Comparison of ENCODE assay signal across 8 cellular contexts in the genomic region with DNA sequence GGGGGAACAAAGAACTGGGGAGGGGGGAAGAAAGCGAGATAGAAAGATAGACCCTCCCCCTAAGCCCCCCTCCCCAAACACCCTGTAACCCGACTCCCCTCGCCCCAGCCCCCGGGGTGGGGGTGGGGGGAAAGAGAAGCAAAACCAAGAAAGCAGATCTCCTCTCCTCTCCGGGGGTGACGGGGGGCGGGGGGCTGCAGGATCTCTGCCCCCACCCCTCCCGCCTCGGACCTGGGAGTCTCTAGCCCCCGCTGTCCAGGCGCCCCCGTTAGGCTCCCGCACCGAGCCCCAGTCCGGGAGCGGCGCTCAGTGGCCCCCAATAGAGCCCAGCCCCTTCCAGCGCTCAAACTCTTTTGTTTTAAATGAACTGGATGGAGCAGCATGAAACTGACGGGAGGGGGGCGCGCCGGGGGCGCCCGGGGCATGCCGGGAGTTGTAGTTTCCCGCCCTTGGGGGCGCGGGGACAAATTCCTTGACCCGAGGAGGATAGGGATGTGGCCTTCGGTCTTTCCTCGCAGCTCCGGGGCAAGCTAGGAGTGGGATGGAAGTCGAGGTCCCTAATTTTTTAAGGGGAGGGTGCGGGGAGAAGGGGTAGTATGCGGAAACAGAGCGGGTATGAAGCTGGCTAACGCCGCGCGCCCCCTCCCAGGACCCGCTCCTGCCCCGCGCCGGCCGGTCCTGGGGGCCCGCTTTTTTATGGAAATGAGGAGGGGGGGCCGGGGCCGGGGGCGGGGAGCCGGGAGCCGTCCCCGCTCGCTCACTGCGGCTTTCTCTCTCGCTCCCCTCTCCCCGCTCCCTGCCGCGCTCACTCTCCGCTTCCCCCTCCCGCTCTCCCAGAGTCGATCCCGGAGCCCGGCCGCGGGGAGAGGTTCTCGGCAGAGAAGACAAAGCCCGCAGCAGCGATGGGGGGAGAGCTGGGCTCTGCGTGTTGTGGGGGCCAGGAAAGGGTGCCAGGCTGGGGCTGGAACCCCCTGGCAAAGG. TPM values are rescaled to one million over a fixed set of nuclear protein-coding genes. Genes with fewer than 3 reads are reported as not detected.
DNase-seq lines count a peak whose midpoint lies in the region; ATAC-seq and TF ChIP-seq lines count a peak whose summit lies in the region.

A gene with protein sequence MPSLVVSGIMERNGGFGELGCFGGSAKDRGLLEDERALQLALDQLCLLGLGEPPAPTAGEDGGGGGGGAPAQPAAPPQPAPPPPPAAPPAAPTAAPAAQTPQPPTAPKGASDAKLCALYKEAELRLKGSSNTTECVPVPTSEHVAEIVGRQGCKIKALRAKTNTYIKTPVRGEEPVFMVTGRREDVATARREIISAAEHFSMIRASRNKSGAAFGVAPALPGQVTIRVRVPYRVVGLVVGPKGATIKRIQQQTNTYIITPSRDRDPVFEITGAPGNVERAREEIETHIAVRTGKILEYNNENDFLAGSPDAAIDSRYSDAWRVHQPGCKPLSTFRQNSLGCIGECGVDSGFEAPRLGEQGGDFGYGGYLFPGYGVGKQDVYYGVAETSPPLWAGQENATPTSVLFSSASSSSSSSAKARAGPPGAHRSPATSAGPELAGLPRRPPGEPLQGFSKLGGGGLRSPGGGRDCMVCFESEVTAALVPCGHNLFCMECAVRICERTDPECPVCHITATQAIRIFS (minus strand): TSS at position 355 of the 981 bp plus-strand sequence. CDS start 467 bp downstream, outside the sequence.

- peak within 1 kb of the TSS; percentile 88 for H3K4me3 Mint-ChIP-seq in Caco-2 (ENCODE audit: unreplicated experiment)
- H3K4me3 Mint-ChIP-seq in activated CD8-positive, alpha-beta T cell treated with anti-CD3 and anti-CD28 coated beads, Interleukin-2, amount 10 ng/mL, durations not matched to agents 7 days and 5 days, result peak within 1 kb of the TSS; percentile 74

- peak; percentile 87 to 90 for DNase-seq in Caco-2
- DNase-seq in HK-2 (ENCODE audit: unreplicated experiment), result peak; percentile 82
- DNase-seq in NCI-H82 (lab: John Stamatoyannopoulos, UW), result peak; percentile 96
- peak; percentile 70 for DNase-seq in activated CD8-positive, alpha-beta T cell treated with anti-CD3 and anti-CD28 coated beads, Interleukin-2, amount 10 ng/mL, durations not matched to agents 7 days and 5 days
- DNase-seq in medulla oblongata (ENCODE audit: extremely low spot score), result peak; percentile 76
- peak; percentile 42 for DNase-seq in stimulated activated CD8-positive, alpha-beta memory T cell treated with anti-CD3 and anti-CD28 coated beads, Interleukin-4, amount 100 ng/mL, for 24 hours (ENCODE audit: low read depth)

- peaks cover 32% of the 10 kb centered on the region for H3K4me1 ChIP-seq in Caco-2
- no peaks in the 10 kb centered on the region for H3K4me1 ChIP-seq in endocrine pancreas (ENCODE audit: control insufficient read depth, insufficient read depth, low read length)

- CTCF ChIA-PET in Caco-2 (lab: Charles Lee), result interaction anchor here (0.6 to 1.3 kb wide), 5 partner anchors 15 to 143 kb away, joined by 3 to 4 read pairs (median 3); a partner anchor contains a TSS
- CTCF ChIA-PET in activated CD8-positive, alpha-beta T cell treated with anti-CD3 and anti-CD28 coated beads, Interleukin-2, amount 10 ng/mL, durations not matched to agents 7 days and 5 days (lab: Charles Lee), result interaction anchor here (1.8 kb wide), 1 partner anchor 143 kb away, joined by 4 read pairs; no protein-coding TSS in a partner anchor

- H3K27me3 ChIP-seq in Caco-2 (replicated peaks; ENCODE audit: control insufficient read depth, insufficient read depth, low read length), result no peaks in the 10 kb centered on the region
- no peaks in the 10 kb centered on the region for H3K27me3 ChIP-seq in endocrine pancreas (ENCODE audit: control insufficient read depth, insufficient read depth, low read length)

- H3K9me3 Mint-ChIP-seq in Caco-2 (ENCODE audit: unreplicated experiment), result no peaks in the 10 kb centered on the region
- no peaks in the 10 kb centered on the region for H3K9me3 Mint-ChIP-seq in activated CD8-positive, alpha-beta T cell treated with anti-CD3 and anti-CD28 coated beads, Interleukin-2, amount 10 ng/mL, durations not matched to agents 7 days and 5 days (ENCODE audit: insufficient read depth)

- peak within 1 kb of the TSS; percentile 43 for H3K9ac ChIP-seq in endocrine pancreas (ENCODE audit: control insufficient read depth, insufficient read depth, low read length)

- peaks cover 30% of the 10 kb centered on the region for H3K4me1 Mint-ChIP-seq in Caco-2 (ENCODE audit: low read depth, unreplicated experiment)
- H3K4me1 Mint-ChIP-seq in activated CD8-positive, alpha-beta T cell treated with anti-CD3 and anti-CD28 coated beads, Interleukin-2, amount 10 ng/mL, durations not matched to agents 7 days and 5 days (ENCODE audit: low read depth), result peaks cover 7% of the 10 kb centered on the region

- H3K9me3 ChIP-seq in Caco-2 (no peaks in the 10 kb centered on the region), endocrine pancreas (ENCODE audit: control insufficient read depth, low read length) (no peaks in the 10 kb centered on the region)

- no peaks in the 10 kb centered on the region for H3K27me3 Mint-ChIP-seq in Caco-2 (ENCODE audit: insufficient read depth, unreplicated experiment)
- H3K27me3 Mint-ChIP-seq in activated CD8-positive, alpha-beta T cell treated with anti-CD3 and anti-CD28 coated beads, Interleukin-2, amount 10 ng/mL, durations not matched to agents 7 days and 5 days (ENCODE audit: low read depth), result peaks cover 62% of the 10 kb centered on the region

- intact Hi-C loops in Caco-2 (cut with micrococcal nuclease; ENCODE audit: unreplicated experiment), result no loop called here

- no peak for TF ChIP-seq CTCF in Caco-2 (IDR thresholded peaks at IDR 0.05; ENCODE audit: insufficient read depth in 1 of 2, low read depth in 1 of 2, low read length in 1 of 2, severe bottlenecking in 1 of 2, unreplicated experiment in 1 of 2)

- H3K4me3 ChIP-seq in Caco-2 (ENCODE audit: low read depth, low read length) (peak within 1 kb of the TSS; percentile 83), endocrine pancreas (ENCODE audit: control insufficient read depth, insufficient read depth, low read length) (no peak within 1 kb of the TSS)

- peak within 1 kb of the TSS; percentile 71 for H3K27ac Mint-ChIP-seq in Caco-2 (ENCODE audit: unreplicated experiment)
- H3K27ac Mint-ChIP-seq in activated CD8-positive, alpha-beta T cell treated with anti-CD3 and anti-CD28 coated beads, Interleukin-2, amount 10 ng/mL, durations not matched to agents 7 days and 5 days, result no peak within 1 kb of the TSS

- peaks cover 8% of the 10 kb centered on the region for H3K36me3 Mint-ChIP-seq in Caco-2 (ENCODE audit: insufficient read depth, unreplicated experiment)
- no peaks in the 10 kb centered on the region for H3K36me3 Mint-ChIP-seq in activated CD8-positive, alpha-beta T cell treated with anti-CD3 and anti-CD28 coated beads, Interleukin-2, amount 10 ng/mL, durations not matched to agents 7 days and 5 days (ENCODE audit: low read depth)

- peak; percentile 91 for ATAC-seq in activated CD8-positive, alpha-beta T cell treated with anti-CD3 and anti-CD28 coated beads, Interleukin-2, amount 10 ng/mL, durations not matched to agents 7 days and 5 days
- ATAC-seq in GM19467 (IDR thresholded peaks at IDR 0.05; ENCODE audit: unreplicated experiment), result no peak

- POLR2A ChIA-PET in Caco-2 (lab: Charles Lee), result interaction anchor here (0.7 to 2.2 kb wide), 2 partner anchors 9 to 22 kb away, joined by 4 to 5 read pairs; a partner anchor contains a TSS
- POLR2A ChIA-PET in activated CD8-positive, alpha-beta T cell treated with anti-CD3 and anti-CD28 coated beads, Interleukin-2, amount 10 ng/mL, durations not matched to agents 7 days and 5 days (lab: Charles Lee), result no interaction called here

- no TSS peak for BruUV-seq in Caco-2 (replicated peaks; lab: Mats Ljungman, UMichigan)

- H3K36me3 ChIP-seq in Caco-2 (ENCODE audit: control insufficient read depth, insufficient read depth, low read length), result no peaks in the 10 kb centered on the region; the same call in 1 of the 2 replicates
- H3K36me3 ChIP-seq in endocrine pancreas (ENCODE audit: control insufficient read depth, insufficient read depth, low read length), result no peaks in the 10 kb centered on the region

RNA-seq across cellular contexts. Expression of the gene that starts here (rescaled TPM):
- 8.9 and 12.2 TPM in 2 replicates for total RNA-seq in Caco-2 (2022)
- under 1 TPM; 0.05 TPM for total RNA-seq in activated CD8-positive, alpha-beta T cell treated with anti-CD3 and anti-CD28 coated beads, Interleukin-2, amount 10 ng/mL, durations not matched to agents 7 days and 5 days

Comparison
In these comparisons a context has a peak if more than half of its experiments do, and no peak if none do; other contexts are left out.
1. Peak in DNase-seq and ATAC-seq in activated CD8-positive, alpha-beta T cell treated with anti-CD3 and anti-CD28 coated beads, Interleukin-2, amount 10 ng/mL, durations not matched to agents 7 days and 5 days; RNA of the gene not detected or under 1 TPM.
2. DNase-seq: peak in every context shown above with its lines; median percentile 96 in NCI-H82; 88 in Caco-2; 82 in HK-2; 76 in medulla oblongata; 70 in activated CD8-positive, alpha-beta T cell treated with anti-CD3 and anti-CD28 coated beads, Interleukin-2, amount 10 ng/mL, durations not matched to agents 7 days and 5 days; 42 in stimulated activated CD8-positive, alpha-beta memory T cell treated with anti-CD3 and anti-CD28 coated beads, Interleukin-4, amount 100 ng/mL, for 24 hours.